ENCODE assay signal across 1 cellular context in the genomic region with DNA sequence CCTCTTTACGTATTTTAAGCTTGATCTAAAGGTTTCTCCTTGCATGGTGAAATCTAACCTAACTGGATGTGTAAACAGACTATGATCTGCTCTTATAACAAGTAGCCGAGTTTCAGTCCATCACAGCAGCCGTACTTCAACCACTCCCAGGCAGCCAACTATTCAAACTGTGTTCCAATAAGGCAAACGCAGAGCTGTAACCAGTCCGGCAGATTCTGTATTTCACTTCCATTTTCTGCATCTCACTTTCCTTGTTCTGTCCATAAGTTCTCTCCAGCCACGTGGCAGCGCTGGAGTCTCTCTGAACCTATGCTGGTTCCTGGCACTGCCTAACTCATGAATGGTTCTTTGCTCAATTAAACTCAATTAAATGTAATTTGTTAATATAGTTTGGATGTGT.
TF ChIP-seq lines count a peak whose summit lies in the region.

No MANE protein-coding gene starts in this region.

TF ChIP-seq in HepG2, 621 proteins besides CTCF, POLR2A, EP300 and RAD21 (continued from another document):
- TF ChIP-seq, protein P1, sequence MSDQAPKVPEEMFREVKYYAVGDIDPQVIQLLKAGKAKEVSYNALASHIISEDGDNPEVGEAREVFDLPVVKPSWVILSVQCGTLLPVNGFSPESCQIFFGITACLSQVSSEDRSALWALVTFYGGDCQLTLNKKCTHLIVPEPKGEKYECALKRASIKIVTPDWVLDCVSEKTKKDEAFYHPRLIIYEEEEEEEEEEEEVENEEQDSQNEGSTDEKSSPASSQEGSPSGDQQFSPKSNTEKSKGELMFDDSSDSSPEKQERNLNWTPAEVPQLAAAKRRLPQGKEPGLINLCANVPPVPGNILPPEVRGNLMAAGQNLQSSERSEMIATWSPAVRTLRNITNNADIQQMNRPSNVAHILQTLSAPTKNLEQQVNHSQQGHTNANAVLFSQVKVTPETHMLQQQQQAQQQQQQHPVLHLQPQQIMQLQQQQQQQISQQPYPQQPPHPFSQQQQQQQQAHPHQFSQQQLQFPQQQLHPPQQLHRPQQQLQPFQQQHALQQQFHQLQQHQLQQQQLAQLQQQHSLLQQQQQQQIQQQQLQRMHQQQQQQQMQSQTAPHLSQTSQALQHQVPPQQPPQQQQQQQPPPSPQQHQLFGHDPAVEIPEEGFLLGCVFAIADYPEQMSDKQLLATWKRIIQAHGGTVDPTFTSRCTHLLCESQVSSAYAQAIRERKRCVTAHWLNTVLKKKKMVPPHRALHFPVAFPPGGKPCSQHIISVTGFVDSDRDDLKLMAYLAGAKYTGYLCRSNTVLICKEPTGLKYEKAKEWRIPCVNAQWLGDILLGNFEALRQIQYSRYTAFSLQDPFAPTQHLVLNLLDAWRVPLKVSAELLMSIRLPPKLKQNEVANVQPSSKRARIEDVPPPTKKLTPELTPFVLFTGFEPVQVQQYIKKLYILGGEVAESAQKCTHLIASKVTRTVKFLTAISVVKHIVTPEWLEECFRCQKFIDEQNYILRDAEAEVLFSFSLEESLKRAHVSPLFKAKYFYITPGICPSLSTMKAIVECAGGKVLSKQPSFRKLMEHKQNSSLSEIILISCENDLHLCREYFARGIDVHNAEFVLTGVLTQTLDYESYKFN (CRISPR knock-in tag; conservative IDR thresholded peaks at IDR 0.05): peak; percentile 30; the same call in 1 of the 2 replicates
- TF ChIP-seq CEBPG (CRISPR knock-in tag; IDR thresholded peaks at IDR 0.05) (0 out of 2 replicates have a peak, but pooled peaks have one; percentile 5), ZNF12 (CRISPR knock-in tag; IDR thresholded peaks at IDR 0.05) (peak; percentile 91), ZNF331 (CRISPR knock-in tag; IDR thresholded peaks at IDR 0.05) (0 out of 2 replicates have a peak, but pooled peaks have one; percentile 35), POLR2G (IDR thresholded peaks at IDR 0.05; ENCODE audit: low read depth, low read length) (peak; percentile 53), MED1 (CRISPR knock-in tag; IDR thresholded peaks at IDR 0.05) (0 out of 2 replicates have a peak, but pooled peaks have one; percentile 2), ZNF782 (CRISPR knock-in tag; IDR thresholded peaks at IDR 0.05; ENCODE audit: borderline replicate concordance) (no peak), ZNF543 (CRISPR knock-in tag; IDR thresholded peaks at IDR 0.05) (no peak), ELF3 (CRISPR knock-in tag; IDR thresholded peaks at IDR 0.05) (peak; percentile 20; the same call in 1 of the 2 replicates)
